8 cellular contexts compared by ENCODE assay signal in the genomic region with DNA sequence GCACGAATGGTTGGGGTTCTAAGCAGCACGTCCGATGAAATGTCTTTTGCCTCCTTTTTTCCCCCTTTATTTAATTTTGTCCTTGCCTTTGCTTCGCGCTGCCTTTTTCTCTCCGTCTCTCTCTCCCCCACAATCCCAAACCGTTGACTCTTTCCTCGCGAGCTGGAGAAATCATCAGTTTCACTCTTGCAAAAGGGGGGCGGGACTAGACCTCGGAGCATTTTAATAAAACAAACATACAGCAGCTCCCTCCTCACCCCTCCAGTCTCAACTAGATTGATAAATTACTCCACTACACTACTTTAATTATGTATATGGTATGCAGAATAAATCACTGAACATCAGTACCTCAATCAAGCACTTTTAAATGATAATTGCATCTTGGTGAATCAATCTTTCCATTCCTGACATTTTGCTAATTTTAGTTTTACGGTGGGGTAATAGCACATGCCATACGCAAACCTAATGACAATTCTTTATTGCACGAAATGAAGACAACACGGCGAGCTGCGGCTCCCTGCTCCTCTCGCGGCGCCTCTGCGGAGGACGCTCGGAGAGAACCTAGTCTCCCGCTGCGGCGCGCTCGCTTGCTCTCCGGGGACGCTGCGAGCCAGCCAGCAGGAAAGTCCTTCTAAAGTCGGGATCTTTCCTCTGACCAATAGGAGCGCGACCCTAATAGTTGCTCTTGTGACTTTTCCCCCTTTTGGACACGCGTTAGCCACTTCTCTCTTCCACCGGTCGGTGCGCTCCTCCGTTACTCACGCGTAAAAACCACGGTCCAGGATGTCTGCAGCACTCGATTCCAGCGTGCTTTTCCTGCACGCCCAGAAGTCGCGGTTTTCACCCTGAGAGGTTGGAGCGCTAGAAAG. TPM values are rescaled to one million over a fixed set of nuclear protein-coding genes. Genes with fewer than 3 reads are reported as not detected.
DNase-seq lines count a peak whose midpoint lies in the region; ATAC-seq, FAIRE-seq and TF ChIP-seq lines count a peak whose summit lies in the region.

No MANE protein-coding gene starts in this region.

- H3K27ac ChIP-seq in C4-2B: peak overlapping the region; percentile 17; the same call in 1 of the 2 replicates
- H3K27ac ChIP-seq in IMR-90 (ENCODE audit: insufficient read depth, low read length): peak overlapping the region; percentile 79
- H3K27ac ChIP-seq in colonic mucosa: peak overlapping the region; percentile 80
- H3K27ac ChIP-seq in small intestine (ENCODE audit: low read depth in 1 of 2, low read length in 1 of 2): peak overlapping the region; percentile 3 to 94

- peak overlapping the region; percentile 81 for H3K9ac ChIP-seq in IMR-90 (ENCODE audit: low read depth, low read length)
- H3K9ac ChIP-seq in colonic mucosa (ENCODE audit: low read depth in 2 of 2, low read length in 2 of 2): peak overlapping the region; percentile 49 to 82

- TF ChIP-seq CTCF in C4-2B (conservative IDR thresholded peaks at IDR 0.05) (0 out of 2 replicates have a peak, but pooled peaks have one; percentile 8), IMR-90 (conservative IDR thresholded peaks at IDR 0.05; ENCODE audit: low read depth, low read length) (no peak), colonic mucosa (IDR thresholded peaks at IDR 0.05) (no peak), kidney epithelial cell (IDR thresholded peaks at IDR 0.05; ENCODE audit: insufficient read depth, low read length, poor library complexity, severe bottlenecking) (no peak)

- peak overlapping the region; percentile 67 for H2BK5ac ChIP-seq in IMR-90 (ENCODE audit: low read depth, low read length, poor library complexity, severe bottlenecking)

- peak overlapping the region; percentile 51; the same call in 1 of the 3 replicates for H2BK15ac ChIP-seq in IMR-90 (ENCODE audit: low read depth, low read length)

- no peak for FAIRE-seq in small intestine (lab: Jason Lieb, UNC)

- BruUV-seq in IMR-90 (replicated peaks; lab: Mats Ljungman, UMichigan): no TSS peak

- H3K23ac ChIP-seq in IMR-90 (ENCODE audit: low read depth, low read length): peak overlapping the region; percentile 88

- H2BK20ac ChIP-seq in IMR-90 (ENCODE audit: low read depth, low read length): peak overlapping the region; percentile 54; the same call in 1 of the 2 replicates

- 0 out of 2 replicates have a peak, but pooled peaks cover 3% of the 10 kb centered on the region for H3K4me1 ChIP-seq in IMR-90 (ENCODE audit: control insufficient read depth, insufficient read depth, low read length)
- H3K4me1 ChIP-seq in colonic mucosa: no peaks in the 10 kb centered on the region
- H3K4me1 ChIP-seq in small intestine (ENCODE audit: control insufficient read depth in 2 of 2, insufficient read depth in 1 of 2, low read depth in 1 of 2, low read length in 1 of 2): no peaks in the 10 kb centered on the region

- POLR2A ChIA-PET in IMR-90 (lab: Charles Lee; ENCODE audit: unreplicated experiment): interaction anchor here (0.5 kb wide), 1 partner anchor 774 kb away, joined by 9 read pairs; no protein-coding TSS in a partner anchor

- peak overlapping the region; percentile 60 for H3K4me2 ChIP-seq in IMR-90 (ENCODE audit: low read depth, low read length)

- 0 out of 2 replicates have a peak overlapping the region, but pooled peaks have one; percentile 23 for H4K91ac ChIP-seq in IMR-90 (ENCODE audit: insufficient read depth, low read depth, low read length)

- dilution Hi-C loops in IMR-90 (cut with HindIII; ENCODE audit: low sequenced_read_pairs, unreplicated experiment): no loop called here

- DNase-seq in IMR-90: peak; percentile 79
- peak; percentile 84 for DNase-seq in SK-MEL-5 (ENCODE audit: low read depth, low spot score)
- peak; percentile 65 for DNase-seq in colonic mucosa
- DNase-seq in kidney epithelial cell (ENCODE audit: low read depth): no peak
- DNase-seq in small intestine: peak; percentile 14
- no peak for DNase-seq in HPDE6-E6E7 (ENCODE audit: extremely low spot score)

- intact Hi-C loops in IMR-90 (cut with micrococcal nuclease): loop anchor here (1.0 to 10.0 kb wide), 5 partner anchors 59 to 1384 kb away; no protein-coding TSS in a partner anchor
- intact Hi-C loops in colonic mucosa (cut with DNase I): loop anchor here (10.0 kb wide), 1 partner anchor 149 kb away; no protein-coding TSS in a partner anchor

- no peaks in the 10 kb centered on the region for H3K36me3 ChIP-seq in IMR-90 (ENCODE audit: control insufficient read depth, insufficient read depth, low read length)
- H3K36me3 ChIP-seq in colonic mucosa: no peaks in the 10 kb centered on the region
- no peaks in the 10 kb centered on the region for H3K36me3 ChIP-seq in kidney epithelial cell (ENCODE audit: control insufficient read depth, insufficient read depth, low read length)
- no peaks in the 10 kb centered on the region for H3K36me3 ChIP-seq in small intestine (ENCODE audit: control insufficient read depth in 2 of 2, insufficient read depth in 2 of 2, low read length in 2 of 2)

- peak overlapping the region; percentile 90; the same call in 1 of the 2 replicates for H2BK120ac ChIP-seq in IMR-90 (ENCODE audit: low read depth, low read length)

- no peaks in the 10 kb centered on the region for H4K20me1 ChIP-seq in IMR-90 (ENCODE audit: insufficient read depth, low read length)

- CTCF ChIA-PET in IMR-90 (lab: Yijun Ruan, JAX): interaction anchor here (0.5 to 1.2 kb wide), 5 partner anchors 47 to 668 kb away, joined by 3 read pairs; no protein-coding TSS in a partner anchor

- H2AK9ac ChIP-seq in IMR-90 (replicated peaks; ENCODE audit: low read depth, low read length, poor library complexity): peak overlapping the region; percentile 75

- peak overlapping the region; percentile 86 for H3K56ac ChIP-seq in IMR-90 (ENCODE audit: extremely low read depth, insufficient read depth, low read length)

- H3K27me3 ChIP-seq in IMR-90 (ENCODE audit: control insufficient read depth, insufficient read depth, low read length): no peaks in the 10 kb centered on the region
- no peaks in the 10 kb centered on the region for H3K27me3 ChIP-seq in colonic mucosa
- H3K27me3 ChIP-seq in kidney epithelial cell (ENCODE audit: control insufficient read depth, insufficient read depth, low read length): no peaks in the 10 kb centered on the region
- H3K27me3 ChIP-seq in small intestine (ENCODE audit: control insufficient read depth in 2 of 2, insufficient read depth in 2 of 2, low read length in 2 of 2): peaks cover 0 to 3% of the 10 kb centered on the region in 2 donors

- H3K4ac ChIP-seq in IMR-90 (ENCODE audit: low read depth, low read length): peak overlapping the region; percentile 84

- ATAC-seq in GM19035 (IDR thresholded peaks at IDR 0.05; ENCODE audit: unreplicated experiment) (peak; percentile 27), IMR-90 (ENCODE audit: low read depth) (peak; percentile 79)

- peak; percentile 31 for TF ChIP-seq RAD21 in IMR-90 (IDR thresholded peaks at IDR 0.05; ENCODE audit: low read length)

- H3K4me3 ChIP-seq in IMR-90 (ENCODE audit: insufficient read depth, low read depth, low read length) (peak overlapping the region; percentile 61), colonic mucosa (peak overlapping the region; percentile 52), kidney epithelial cell (ENCODE audit: low read depth, low read length) (peak overlapping the region; percentile 81), small intestine (ENCODE audit: low read depth in 1 of 2, low read length in 2 of 2) (peak overlapping the region; percentile 39 to 50)

- H4K8ac ChIP-seq in IMR-90 (ENCODE audit: low read depth in 2 of 2, low read length in 2 of 2): peak overlapping the region; percentile 39 to 73

- 0 out of 2 replicates have a peak overlapping the region, but pooled peaks have one; percentile 4 for H2AK5ac ChIP-seq in IMR-90 (ENCODE audit: low read depth, low read length)

- H3K9me1 ChIP-seq in IMR-90 (ENCODE audit: insufficient read depth, low read length): no peaks in the 10 kb centered on the region

- 0 out of 2 replicates have a peak overlapping the region, but pooled peaks have one; percentile 45 for H3K18ac ChIP-seq in IMR-90 (ENCODE audit: low read depth, low read length)

- 0% methylated on average over 12 of the region's 49 CpGs; no CpG with 5 or more reads in 1 of the 2 experiments for WGBS in IMR-90 (ENCODE audit: extremely low coverage in 2 of 2, insufficient read length in 1 of 2), 2 experiments
- WGBS in small intestine, 3 donors: 1 to 2% (median 1%) methylated on average over 49 of the region's 49 CpGs

- TF ChIP-seq POLR2A in IMR-90 (IDR thresholded peaks at IDR 0.05; ENCODE audit: low read depth, low read length): peak; percentile 52; the same call in 1 of the 2 replicates

- H3K14ac ChIP-seq in IMR-90 (replicated peaks; ENCODE audit: low read depth, low read length): peak overlapping the region; percentile 78

- peak overlapping the region; percentile 90 for H2AFZ ChIP-seq in IMR-90 (replicated peaks; ENCODE audit: low read length, poor library complexity)

- no peak overlapping the region for H4K5ac ChIP-seq in IMR-90 (ENCODE audit: low read depth, low read length)

- in situ Hi-C loops in IMR-90 (cut with MboI; ENCODE audit: low sequenced_read_pairs): loop anchor here (10.0 kb wide), 1 partner anchor 61 kb away; no protein-coding TSS in a partner anchor
- in situ Hi-C loops in SK-MEL-5 (cut with HindIII; ENCODE audit: low pct_unique_long_range_greater_than_20kb, low sequenced_read_pairs): no loop called here

- H3K79me1 ChIP-seq in IMR-90 (ENCODE audit: low read depth in 1 of 2, low read length in 2 of 2): 0 out of 4 replicates have a peak, but pooled peaks cover 0 to 17% of the 10 kb centered on the region in 2 experiments

- H3K9me3 ChIP-seq in IMR-90 (ENCODE audit: control insufficient read depth, insufficient read depth, low read length): no peaks in the 10 kb centered on the region
- no peaks in the 10 kb centered on the region for H3K9me3 ChIP-seq in colonic mucosa
- H3K9me3 ChIP-seq in small intestine (ENCODE audit: control insufficient read depth, low read depth): no peaks in the 10 kb centered on the region

TF ChIP-seq in IMR-90, 13 proteins besides CTCF, POLR2A, EP300 and RAD21 (continues in another document):
- no peak for TF ChIP-seq FOS (IDR thresholded peaks at IDR 0.05; ENCODE audit: low read depth, low read length)
- TF ChIP-seq RCOR1 (IDR thresholded peaks at IDR 0.05; ENCODE audit: insufficient replicate concordance, low read length): no peak
- TF ChIP-seq CEBPB (IDR thresholded peaks at IDR 0.05; ENCODE audit: low read depth, low read length): peak; percentile 45; the same call in 1 of the 2 replicates
- TF ChIP-seq NFE2L2 (IDR thresholded peaks at IDR 0.05; ENCODE audit: low read depth, low read length): no peak

RNA-seq across cellular contexts. Expression of gene MEF2C, which starts 0.8 kb away (rescaled TPM):
- total RNA-seq in IMR-90 (2012; rRNA removed): 6.8 and 9.4 TPM in 2 replicates
- 1.4 and 1.5 TPM in 2 replicates for polyA plus RNA-seq in IMR-90 (2012; rRNA removed)
- polyA plus RNA-seq in IMR-90 (2012; cell fraction: cytosol; rRNA removed): 0.88 and 0.95 TPM in 2 replicates
- 0.86 and 1.2 TPM in 2 replicates for polyA plus RNA-seq in IMR-90 (2012; cell fraction: nucleus; rRNA removed; ENCODE audit: low replicate concordance)
- 34.2 and 35.1 TPM in 2 replicates for total RNA-seq in SK-MEL-5 (2014; rRNA removed; shearing (Covaris generic))
- 18.1 and 18.3 TPM in 2 replicates for polyA plus RNA-seq in SK-MEL-5 (2015; cell fraction: cytosol; rRNA removed)
- 12.2 and 16.3 TPM in 2 replicates for polyA plus RNA-seq in SK-MEL-5 (2015; cell fraction: nucleus; rRNA removed)
- 10 to 100 TPM in 1 of 2 donors, 1 to 10 TPM in 1; 7.3 to 26.9 TPM for total RNA-seq in colonic mucosa
- total RNA-seq in kidney epithelial cell: 1.9 and 4.8 TPM in 2 replicates
- 1 to 10 TPM in 2 of 3 donors, under 1 TPM in 1; 0.89 to 7.2 (median 4.6) TPM for polyA plus RNA-seq in small intestine

Comparison
In these comparisons a context has a peak if more than half of its experiments do, and no peak if none do; other contexts are left out.
1. H3K27ac ChIP-seq: peak in every context shown above with its lines; median percentile 80 in colonic mucosa; 79 in IMR-90; 48 in small intestine; 17 in C4-2B.
2. DNase-seq: peak in IMR-90 (single experiment), SK-MEL-5 (single experiment), colonic mucosa (single experiment) and small intestine (single experiment); none in kidney epithelial cell (single experiment) and HPDE6-E6E7 (single experiment).
3. Peak in every context shown above with its lines, with median percentiles within 50 percentile points of each other: H3K4me3 ChIP-seq.